ENCODE assay signal across 1 cellular context in the genomic region with DNA sequence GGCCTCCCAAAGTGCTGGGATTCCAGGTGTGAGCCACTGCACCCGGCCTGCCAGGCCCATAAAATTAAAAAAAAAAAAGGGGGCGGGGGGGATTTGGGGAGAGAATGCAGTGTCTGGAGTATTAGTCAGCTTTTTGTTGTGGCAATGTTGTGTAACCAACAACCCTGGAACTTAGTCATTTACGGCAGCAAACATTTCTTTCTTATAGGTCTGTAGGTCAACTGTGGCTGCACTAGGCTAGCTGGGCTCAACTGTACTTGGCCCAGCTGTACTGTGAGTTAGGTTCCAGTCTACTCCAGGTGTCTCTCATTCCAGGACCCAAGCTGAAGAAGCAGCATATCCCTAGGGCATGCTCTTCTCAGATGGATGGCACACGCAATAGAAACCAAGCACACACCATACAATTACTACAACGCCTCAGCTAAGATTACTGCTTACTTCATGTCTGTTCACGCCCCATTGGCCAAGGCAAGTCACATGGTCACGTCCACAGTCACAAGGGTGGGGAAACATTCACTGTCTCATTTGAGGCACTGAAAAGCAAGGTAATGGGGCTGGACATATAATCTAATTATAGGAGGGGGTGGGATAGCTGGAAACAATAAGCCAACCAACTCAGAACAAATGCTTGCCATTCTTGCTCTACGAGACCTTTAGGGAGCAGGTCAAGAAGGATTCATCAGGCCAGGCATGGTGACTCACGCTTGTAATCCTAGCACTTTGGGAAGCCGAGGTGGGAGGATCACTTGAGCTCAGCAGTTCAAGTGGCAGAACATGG.
A peak's percentile ranks its signal among the peaks of the same experiment; 100 is the strongest.
TF ChIP-seq lines count a peak whose summit lies in the region.

No MANE protein-coding gene starts in this region.

TF ChIP-seq in K562, 482 proteins besides CTCF, POLR2A, EP300 and RAD21 (continues in another document):
- TF ChIP-seq CAMTA2 (CRISPR knock-in tag; conservative IDR thresholded peaks at IDR 0.05) (no peak), YBX1 (IDR thresholded peaks at IDR 0.05) (no peak), SRSF9 (IDR thresholded peaks at IDR 0.05; ENCODE audit: borderline replicate concordance, low read depth, low read length) (no peak), LCOR (CRISPR knock-in tag; IDR thresholded peaks at IDR 0.05) (0 out of 2 replicates have a peak, but pooled peaks have one; percentile 43), CEBPG (CRISPR knock-in tag; IDR thresholded peaks at IDR 0.05) (no peak; the same call in 1 of the 2 replicates), CEBPG (tag; conservative IDR thresholded peaks at IDR 0.05 in 1 of 2, IDR thresholded peaks at IDR 0.05 in 1 of 2) (peak; percentile 27 to 61; a peak in 2 of 4 replicates), SREBF2 (CRISPR knock-in tag; IDR thresholded peaks at IDR 0.05) (no peak), SLC30A9 (CRISPR knock-in tag; IDR thresholded peaks at IDR 0.05) (no peak), NBN (IDR thresholded peaks at IDR 0.05; ENCODE audit: low read depth) (no peak), NUFIP1 (IDR thresholded peaks at IDR 0.05; ENCODE audit: partially characterized antibody) (no peak), ZBTB8A (IDR thresholded peaks at IDR 0.05; ENCODE audit: partially characterized antibody) (no peak), ZKSCAN8 (CRISPR knock-in tag; IDR thresholded peaks at IDR 0.05) (no peak), TCF7 (IDR thresholded peaks at IDR 0.05; ENCODE audit: borderline replicate concordance) (no peak), FOXJ2 (tag; IDR thresholded peaks at IDR 0.05) (no peak), KAT2B (IDR thresholded peaks at IDR 0.05; ENCODE audit: low read depth, low read length) (no peak), BHLHE40 (IDR thresholded peaks at IDR 0.05; ENCODE audit: low read length) (no peak), ZSCAN29 (IDR thresholded peaks at IDR 0.05) (no peak), TRIM28 (IDR thresholded peaks at IDR 0.05) (0 out of 2 replicates have a peak, but pooled peaks have one; percentile 54), TCF7L2 (IDR thresholded peaks at IDR 0.05; ENCODE audit: low read depth, low read length) (no peak), SRSF3 (IDR thresholded peaks at IDR 0.05; ENCODE audit: insufficient read depth, low read length) (no peak), CHCHD3 (CRISPR knock-in tag; IDR thresholded peaks at IDR 0.05) (no peak), ZKSCAN3 (CRISPR knock-in tag; IDR thresholded peaks at IDR 0.05) (no peak), ZNF124 (CRISPR knock-in tag; IDR thresholded peaks at IDR 0.05) (no peak), ZNF384 (IDR thresholded peaks at IDR 0.05; ENCODE audit: low read depth, low read length) (no peak), CBFB (CRISPR knock-in tag; IDR thresholded peaks at IDR 0.05) (no peak), BMI1 (IDR thresholded peaks at IDR 0.05; ENCODE audit: low read length) (no peak), PRMT5 (CRISPR knock-in tag; IDR thresholded peaks at IDR 0.05) (no peak), CBX2 (IDR thresholded peaks at IDR 0.05; ENCODE audit: insufficient read depth, low read length, poor library complexity, severe bottlenecking) (no peak), ZNF23 (CRISPR knock-in tag; IDR thresholded peaks at IDR 0.05) (no peak), ZNF253 (CRISPR knock-in tag; conservative IDR thresholded peaks at IDR 0.05) (no peak), EP400 (IDR thresholded peaks at IDR 0.05) (no peak), ZC3H11A (IDR thresholded peaks at IDR 0.05; ENCODE audit: low read depth, low read length) (no peak), PURB (CRISPR knock-in tag; IDR thresholded peaks at IDR 0.05; ENCODE audit: low read depth) (no peak), ATF7 (IDR thresholded peaks at IDR 0.05) (0 out of 2 replicates have a peak, but pooled peaks have one; percentile 26), POLR3A (IDR thresholded peaks at IDR 0.05; ENCODE audit: borderline replicate concordance, extremely low read depth, insufficient read depth, insufficient read length) (no peak), NCOA6 (IDR thresholded peaks at IDR 0.05) (no peak), KDM2B (CRISPR knock-in tag; IDR thresholded peaks at IDR 0.05) (no peak)
- TF ChIP-seq, protein P1, sequence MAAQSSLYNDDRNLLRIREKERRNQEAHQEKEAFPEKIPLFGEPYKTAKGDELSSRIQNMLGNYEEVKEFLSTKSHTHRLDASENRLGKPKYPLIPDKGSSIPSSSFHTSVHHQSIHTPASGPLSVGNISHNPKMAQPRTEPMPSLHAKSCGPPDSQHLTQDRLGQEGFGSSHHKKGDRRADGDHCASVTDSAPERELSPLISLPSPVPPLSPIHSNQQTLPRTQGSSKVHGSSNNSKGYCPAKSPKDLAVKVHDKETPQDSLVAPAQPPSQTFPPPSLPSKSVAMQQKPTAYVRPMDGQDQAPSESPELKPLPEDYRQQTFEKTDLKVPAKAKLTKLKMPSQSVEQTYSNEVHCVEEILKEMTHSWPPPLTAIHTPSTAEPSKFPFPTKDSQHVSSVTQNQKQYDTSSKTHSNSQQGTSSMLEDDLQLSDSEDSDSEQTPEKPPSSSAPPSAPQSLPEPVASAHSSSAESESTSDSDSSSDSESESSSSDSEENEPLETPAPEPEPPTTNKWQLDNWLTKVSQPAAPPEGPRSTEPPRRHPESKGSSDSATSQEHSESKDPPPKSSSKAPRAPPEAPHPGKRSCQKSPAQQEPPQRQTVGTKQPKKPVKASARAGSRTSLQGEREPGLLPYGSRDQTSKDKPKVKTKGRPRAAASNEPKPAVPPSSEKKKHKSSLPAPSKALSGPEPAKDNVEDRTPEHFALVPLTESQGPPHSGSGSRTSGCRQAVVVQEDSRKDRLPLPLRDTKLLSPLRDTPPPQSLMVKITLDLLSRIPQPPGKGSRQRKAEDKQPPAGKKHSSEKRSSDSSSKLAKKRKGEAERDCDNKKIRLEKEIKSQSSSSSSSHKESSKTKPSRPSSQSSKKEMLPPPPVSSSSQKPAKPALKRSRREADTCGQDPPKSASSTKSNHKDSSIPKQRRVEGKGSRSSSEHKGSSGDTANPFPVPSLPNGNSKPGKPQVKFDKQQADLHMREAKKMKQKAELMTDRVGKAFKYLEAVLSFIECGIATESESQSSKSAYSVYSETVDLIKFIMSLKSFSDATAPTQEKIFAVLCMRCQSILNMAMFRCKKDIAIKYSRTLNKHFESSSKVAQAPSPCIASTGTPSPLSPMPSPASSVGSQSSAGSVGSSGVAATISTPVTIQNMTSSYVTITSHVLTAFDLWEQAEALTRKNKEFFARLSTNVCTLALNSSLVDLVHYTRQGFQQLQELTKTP (IDR thresholded peaks at IDR 0.05; ENCODE audit: low read depth in 1 of 2, partially characterized antibody in 2 of 2): no peak
- TF ChIP-seq, protein P2, sequence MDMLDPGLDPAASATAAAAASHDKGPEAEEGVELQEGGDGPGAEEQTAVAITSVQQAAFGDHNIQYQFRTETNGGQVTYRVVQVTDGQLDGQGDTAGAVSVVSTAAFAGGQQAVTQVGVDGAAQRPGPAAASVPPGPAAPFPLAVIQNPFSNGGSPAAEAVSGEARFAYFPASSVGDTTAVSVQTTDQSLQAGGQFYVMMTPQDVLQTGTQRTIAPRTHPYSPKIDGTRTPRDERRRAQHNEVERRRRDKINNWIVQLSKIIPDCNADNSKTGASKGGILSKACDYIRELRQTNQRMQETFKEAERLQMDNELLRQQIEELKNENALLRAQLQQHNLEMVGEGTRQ (CRISPR knock-in tag; IDR thresholded peaks at IDR 0.05): peak; percentile 91
- TF ChIP-seq, protein P3, sequence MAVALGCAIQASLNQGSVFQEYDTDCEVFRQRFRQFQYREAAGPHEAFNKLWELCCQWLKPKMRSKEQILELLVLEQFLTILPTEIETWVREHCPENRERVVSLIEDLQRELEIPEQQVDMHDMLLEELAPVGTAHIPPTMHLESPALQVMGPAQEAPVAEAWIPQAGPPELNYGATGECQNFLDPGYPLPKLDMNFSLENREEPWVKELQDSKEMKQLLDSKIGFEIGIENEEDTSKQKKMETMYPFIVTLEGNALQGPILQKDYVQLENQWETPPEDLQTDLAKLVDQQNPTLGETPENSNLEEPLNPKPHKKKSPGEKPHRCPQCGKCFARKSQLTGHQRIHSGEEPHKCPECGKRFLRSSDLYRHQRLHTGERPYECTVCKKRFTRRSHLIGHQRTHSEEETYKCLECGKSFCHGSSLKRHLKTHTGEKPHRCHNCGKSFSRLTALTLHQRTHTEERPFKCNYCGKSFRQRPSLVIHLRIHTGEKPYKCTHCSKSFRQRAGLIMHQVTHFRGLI (CRISPR knock-in tag; IDR thresholded peaks at IDR 0.05): no peak
- TF ChIP-seq, protein P4, sequence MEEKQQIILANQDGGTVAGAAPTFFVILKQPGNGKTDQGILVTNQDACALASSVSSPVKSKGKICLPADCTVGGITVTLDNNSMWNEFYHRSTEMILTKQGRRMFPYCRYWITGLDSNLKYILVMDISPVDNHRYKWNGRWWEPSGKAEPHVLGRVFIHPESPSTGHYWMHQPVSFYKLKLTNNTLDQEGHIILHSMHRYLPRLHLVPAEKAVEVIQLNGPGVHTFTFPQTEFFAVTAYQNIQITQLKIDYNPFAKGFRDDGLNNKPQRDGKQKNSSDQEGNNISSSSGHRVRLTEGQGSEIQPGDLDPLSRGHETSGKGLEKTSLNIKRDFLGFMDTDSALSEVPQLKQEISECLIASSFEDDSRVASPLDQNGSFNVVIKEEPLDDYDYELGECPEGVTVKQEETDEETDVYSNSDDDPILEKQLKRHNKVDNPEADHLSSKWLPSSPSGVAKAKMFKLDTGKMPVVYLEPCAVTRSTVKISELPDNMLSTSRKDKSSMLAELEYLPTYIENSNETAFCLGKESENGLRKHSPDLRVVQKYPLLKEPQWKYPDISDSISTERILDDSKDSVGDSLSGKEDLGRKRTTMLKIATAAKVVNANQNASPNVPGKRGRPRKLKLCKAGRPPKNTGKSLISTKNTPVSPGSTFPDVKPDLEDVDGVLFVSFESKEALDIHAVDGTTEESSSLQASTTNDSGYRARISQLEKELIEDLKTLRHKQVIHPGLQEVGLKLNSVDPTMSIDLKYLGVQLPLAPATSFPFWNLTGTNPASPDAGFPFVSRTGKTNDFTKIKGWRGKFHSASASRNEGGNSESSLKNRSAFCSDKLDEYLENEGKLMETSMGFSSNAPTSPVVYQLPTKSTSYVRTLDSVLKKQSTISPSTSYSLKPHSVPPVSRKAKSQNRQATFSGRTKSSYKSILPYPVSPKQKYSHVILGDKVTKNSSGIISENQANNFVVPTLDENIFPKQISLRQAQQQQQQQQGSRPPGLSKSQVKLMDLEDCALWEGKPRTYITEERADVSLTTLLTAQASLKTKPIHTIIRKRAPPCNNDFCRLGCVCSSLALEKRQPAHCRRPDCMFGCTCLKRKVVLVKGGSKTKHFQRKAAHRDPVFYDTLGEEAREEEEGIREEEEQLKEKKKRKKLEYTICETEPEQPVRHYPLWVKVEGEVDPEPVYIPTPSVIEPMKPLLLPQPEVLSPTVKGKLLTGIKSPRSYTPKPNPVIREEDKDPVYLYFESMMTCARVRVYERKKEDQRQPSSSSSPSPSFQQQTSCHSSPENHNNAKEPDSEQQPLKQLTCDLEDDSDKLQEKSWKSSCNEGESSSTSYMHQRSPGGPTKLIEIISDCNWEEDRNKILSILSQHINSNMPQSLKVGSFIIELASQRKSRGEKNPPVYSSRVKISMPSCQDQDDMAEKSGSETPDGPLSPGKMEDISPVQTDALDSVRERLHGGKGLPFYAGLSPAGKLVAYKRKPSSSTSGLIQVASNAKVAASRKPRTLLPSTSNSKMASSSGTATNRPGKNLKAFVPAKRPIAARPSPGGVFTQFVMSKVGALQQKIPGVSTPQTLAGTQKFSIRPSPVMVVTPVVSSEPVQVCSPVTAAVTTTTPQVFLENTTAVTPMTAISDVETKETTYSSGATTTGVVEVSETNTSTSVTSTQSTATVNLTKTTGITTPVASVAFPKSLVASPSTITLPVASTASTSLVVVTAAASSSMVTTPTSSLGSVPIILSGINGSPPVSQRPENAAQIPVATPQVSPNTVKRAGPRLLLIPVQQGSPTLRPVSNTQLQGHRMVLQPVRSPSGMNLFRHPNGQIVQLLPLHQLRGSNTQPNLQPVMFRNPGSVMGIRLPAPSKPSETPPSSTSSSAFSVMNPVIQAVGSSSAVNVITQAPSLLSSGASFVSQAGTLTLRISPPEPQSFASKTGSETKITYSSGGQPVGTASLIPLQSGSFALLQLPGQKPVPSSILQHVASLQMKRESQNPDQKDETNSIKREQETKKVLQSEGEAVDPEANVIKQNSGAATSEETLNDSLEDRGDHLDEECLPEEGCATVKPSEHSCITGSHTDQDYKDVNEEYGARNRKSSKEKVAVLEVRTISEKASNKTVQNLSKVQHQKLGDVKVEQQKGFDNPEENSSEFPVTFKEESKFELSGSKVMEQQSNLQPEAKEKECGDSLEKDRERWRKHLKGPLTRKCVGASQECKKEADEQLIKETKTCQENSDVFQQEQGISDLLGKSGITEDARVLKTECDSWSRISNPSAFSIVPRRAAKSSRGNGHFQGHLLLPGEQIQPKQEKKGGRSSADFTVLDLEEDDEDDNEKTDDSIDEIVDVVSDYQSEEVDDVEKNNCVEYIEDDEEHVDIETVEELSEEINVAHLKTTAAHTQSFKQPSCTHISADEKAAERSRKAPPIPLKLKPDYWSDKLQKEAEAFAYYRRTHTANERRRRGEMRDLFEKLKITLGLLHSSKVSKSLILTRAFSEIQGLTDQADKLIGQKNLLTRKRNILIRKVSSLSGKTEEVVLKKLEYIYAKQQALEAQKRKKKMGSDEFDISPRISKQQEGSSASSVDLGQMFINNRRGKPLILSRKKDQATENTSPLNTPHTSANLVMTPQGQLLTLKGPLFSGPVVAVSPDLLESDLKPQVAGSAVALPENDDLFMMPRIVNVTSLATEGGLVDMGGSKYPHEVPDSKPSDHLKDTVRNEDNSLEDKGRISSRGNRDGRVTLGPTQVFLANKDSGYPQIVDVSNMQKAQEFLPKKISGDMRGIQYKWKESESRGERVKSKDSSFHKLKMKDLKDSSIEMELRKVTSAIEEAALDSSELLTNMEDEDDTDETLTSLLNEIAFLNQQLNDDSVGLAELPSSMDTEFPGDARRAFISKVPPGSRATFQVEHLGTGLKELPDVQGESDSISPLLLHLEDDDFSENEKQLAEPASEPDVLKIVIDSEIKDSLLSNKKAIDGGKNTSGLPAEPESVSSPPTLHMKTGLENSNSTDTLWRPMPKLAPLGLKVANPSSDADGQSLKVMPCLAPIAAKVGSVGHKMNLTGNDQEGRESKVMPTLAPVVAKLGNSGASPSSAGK (IDR thresholded peaks at IDR 0.05): peak; percentile 90
- TF ChIP-seq, protein P5, sequence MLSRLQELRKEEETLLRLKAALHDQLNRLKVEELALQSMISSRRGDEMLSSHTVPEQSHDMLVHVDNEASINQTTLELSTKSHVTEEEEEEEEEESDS (CRISPR knock-in tag; IDR thresholded peaks at IDR 0.05): no peak
- TF ChIP-seq, protein P6, sequence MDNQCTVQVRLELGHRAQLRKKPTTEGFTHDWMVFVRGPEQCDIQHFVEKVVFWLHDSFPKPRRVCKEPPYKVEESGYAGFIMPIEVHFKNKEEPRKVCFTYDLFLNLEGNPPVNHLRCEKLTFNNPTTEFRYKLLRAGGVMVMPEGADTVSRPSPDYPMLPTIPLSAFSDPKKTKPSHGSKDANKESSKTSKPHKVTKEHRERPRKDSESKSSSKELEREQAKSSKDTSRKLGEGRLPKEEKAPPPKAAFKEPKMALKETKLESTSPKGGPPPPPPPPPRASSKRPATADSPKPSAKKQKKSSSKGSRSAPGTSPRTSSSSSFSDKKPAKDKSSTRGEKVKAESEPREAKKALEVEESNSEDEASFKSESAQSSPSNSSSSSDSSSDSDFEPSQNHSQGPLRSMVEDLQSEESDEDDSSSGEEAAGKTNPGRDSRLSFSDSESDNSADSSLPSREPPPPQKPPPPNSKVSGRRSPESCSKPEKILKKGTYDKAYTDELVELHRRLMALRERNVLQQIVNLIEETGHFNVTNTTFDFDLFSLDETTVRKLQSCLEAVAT (IDR thresholded peaks at IDR 0.05): no peak
